ENCODE assay signal across 2 cellular contexts in genomic region chr13:74218291-74218690, GRCh38.
TF ChIP-seq lines count a peak whose summit lies in the region.

No MANE protein-coding gene starts in this region.

TF ChIP-seq in SK-N-SH, 30 proteins besides CTCF, POLR2A, EP300 and RAD21 (continued from another document):
- TF ChIP-seq, protein P1, sequence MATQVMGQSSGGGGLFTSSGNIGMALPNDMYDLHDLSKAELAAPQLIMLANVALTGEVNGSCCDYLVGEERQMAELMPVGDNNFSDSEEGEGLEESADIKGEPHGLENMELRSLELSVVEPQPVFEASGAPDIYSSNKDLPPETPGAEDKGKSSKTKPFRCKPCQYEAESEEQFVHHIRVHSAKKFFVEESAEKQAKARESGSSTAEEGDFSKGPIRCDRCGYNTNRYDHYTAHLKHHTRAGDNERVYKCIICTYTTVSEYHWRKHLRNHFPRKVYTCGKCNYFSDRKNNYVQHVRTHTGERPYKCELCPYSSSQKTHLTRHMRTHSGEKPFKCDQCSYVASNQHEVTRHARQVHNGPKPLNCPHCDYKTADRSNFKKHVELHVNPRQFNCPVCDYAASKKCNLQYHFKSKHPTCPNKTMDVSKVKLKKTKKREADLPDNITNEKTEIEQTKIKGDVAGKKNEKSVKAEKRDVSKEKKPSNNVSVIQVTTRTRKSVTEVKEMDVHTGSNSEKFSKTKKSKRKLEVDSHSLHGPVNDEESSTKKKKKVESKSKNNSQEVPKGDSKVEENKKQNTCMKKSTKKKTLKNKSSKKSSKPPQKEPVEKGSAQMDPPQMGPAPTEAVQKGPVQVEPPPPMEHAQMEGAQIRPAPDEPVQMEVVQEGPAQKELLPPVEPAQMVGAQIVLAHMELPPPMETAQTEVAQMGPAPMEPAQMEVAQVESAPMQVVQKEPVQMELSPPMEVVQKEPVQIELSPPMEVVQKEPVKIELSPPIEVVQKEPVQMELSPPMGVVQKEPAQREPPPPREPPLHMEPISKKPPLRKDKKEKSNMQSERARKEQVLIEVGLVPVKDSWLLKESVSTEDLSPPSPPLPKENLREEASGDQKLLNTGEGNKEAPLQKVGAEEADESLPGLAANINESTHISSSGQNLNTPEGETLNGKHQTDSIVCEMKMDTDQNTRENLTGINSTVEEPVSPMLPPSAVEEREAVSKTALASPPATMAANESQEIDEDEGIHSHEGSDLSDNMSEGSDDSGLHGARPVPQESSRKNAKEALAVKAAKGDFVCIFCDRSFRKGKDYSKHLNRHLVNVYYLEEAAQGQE (IDR thresholded peaks at IDR 0.05; ENCODE audit: low read depth, low read length), result no peak

TF ChIP-seq in SK-N-SH treated with all-trans-retinoic acid at 6 μM for 48 hours, 23 proteins besides CTCF, POLR2A, EP300 and RAD21 (continued from another document):
- TF ChIP-seq CREB5 (CRISPR knock-in tag; IDR thresholded peaks at IDR 0.05; ENCODE audit: low read depth), result no peak
- TF ChIP-seq ESRRG (CRISPR knock-in tag; IDR thresholded peaks at IDR 0.05), result no peak
- no peak for TF ChIP-seq ARNTL (CRISPR knock-in tag; IDR thresholded peaks at IDR 0.05; ENCODE audit: borderline replicate concordance, low read depth)
- TF ChIP-seq GLIS3 (CRISPR knock-in tag; IDR thresholded peaks at IDR 0.05), result no peak
- TF ChIP-seq ISL1 (CRISPR knock-in tag; IDR thresholded peaks at IDR 0.05), result no peak
- no peak for TF ChIP-seq TSHZ2 (CRISPR knock-in tag; IDR thresholded peaks at IDR 0.05)
